ENCODE assay signal across 31 cellular contexts in the genomic region with DNA sequence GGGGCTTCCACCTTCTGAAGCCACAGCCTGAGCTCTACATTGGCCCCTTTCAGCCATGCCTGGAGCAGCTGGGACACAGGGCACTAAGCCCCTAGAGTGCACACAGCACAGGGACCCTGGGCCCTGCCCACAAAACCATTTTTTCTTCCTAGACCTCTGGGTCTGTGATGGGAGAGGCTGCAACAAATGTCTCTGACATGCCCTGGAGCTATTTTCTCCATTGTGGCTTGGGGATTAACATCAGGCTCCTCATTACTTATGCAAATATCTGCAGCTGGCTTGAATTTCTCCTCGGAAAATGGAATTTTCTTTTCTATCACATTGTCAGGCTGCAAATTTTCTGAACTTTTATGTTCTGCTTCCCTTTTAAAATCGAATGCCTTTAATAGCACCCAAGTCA.
"Had no signal": no experiment of that assay in that cellular context is flagged by ENCODE, and none has a peak within 500 bp of the region (broad histone marks: within the 10 kb centered on the region; RNA-seq: fewer than 3 reads in every experiment).

No MANE protein-coding gene starts in this region.

- H3K4me1 Mint-ChIP-seq: activated CD4-positive, alpha-beta T cell treated with anti-CD3 and anti-CD28 coated beads for 36 hours; activated CD4-positive, alpha-beta T cell treated with anti-CD3 and anti-CD28 coated beads, Interleukin-2, amount 10 ng/mL, durations not matched to agents 24 days and 14 days; activated CD8-positive, alpha-beta memory T cell treated with anti-CD3 and anti-CD28 coated beads, Interleukin-2, amount 10 ng/mL, durations not matched to agents 7 days and 5 days; activated naive CD4-positive, alpha-beta T cell treated with anti-CD3 and anti-CD28 coated beads, Interleukin-2, amount 10 ng/mL, durations not matched to agents 7 days and 5 days; activated naive CD8-positive, alpha-beta T cell treated with anti-CD3 and anti-CD28 coated beads, Interleukin-2, amount 10 ng/mL, durations not matched to agents 7 days and 5 days; central memory CD8-positive, alpha-beta T cell; endodermal cell; T-helper 17 cell had no signal

- H3K36me3 ChIP-seq: brain microvascular endothelial cell, gastrocnemius medialis, heart left ventricle had no signal

- H3K4me1 ChIP-seq: foreskin keratinocyte, gastrocnemius medialis, heart left ventricle had no signal

- H3K36me3 Mint-ChIP-seq: activated CD4-positive, alpha-beta memory T cell treated with anti-CD3 and anti-CD28 coated beads for 36 hours; activated CD8-positive, alpha-beta memory T cell treated with anti-CD3 and anti-CD28 coated beads, Interleukin-2, amount 10 ng/mL, durations not matched to agents 7 days and 5 days; activated naive CD4-positive, alpha-beta T cell treated with anti-CD3 and anti-CD28 coated beads, Interleukin-2, amount 10 ng/mL, durations not matched to agents 7 days and 5 days; activated naive CD8-positive, alpha-beta T cell treated with anti-CD3 and anti-CD28 coated beads, Interleukin-2, amount 10 ng/mL, durations not matched to agents 7 days and 5 days had no signal

- H3K4me3 Mint-ChIP-seq: activated CD4-positive, alpha-beta memory T cell treated with anti-CD3 and anti-CD28 coated beads for 36 hours; activated CD4-positive, alpha-beta T cell treated with anti-CD3 and anti-CD28 coated beads for 36 hours; activated CD4-positive, alpha-beta T cell treated with anti-CD3 and anti-CD28 coated beads, Interleukin-2, amount 10 ng/mL, durations not matched to agents 24 days and 14 days; activated CD8-positive, alpha-beta memory T cell treated with anti-CD3 and anti-CD28 coated beads, Interleukin-2, amount 10 ng/mL, durations not matched to agents 7 days and 5 days; activated CD8-positive, alpha-beta T cell treated with anti-CD3 and anti-CD28 coated beads, Interleukin-2, amount 10 ng/mL, durations not matched to agents 7 days and 5 days; activated naive CD4-positive, alpha-beta T cell treated with anti-CD3 and anti-CD28 coated beads, Interleukin-2, amount 10 ng/mL, durations not matched to agents 7 days and 5 days; activated naive CD8-positive, alpha-beta T cell treated with anti-CD3 and anti-CD28 coated beads, Interleukin-2, amount 10 ng/mL, durations not matched to agents 7 days and 5 days; activated T-cell treated with anti-CD3 and anti-CD28 coated beads, Interleukin-2, amount 50 U/mL, for 72 hours; central memory CD8-positive, alpha-beta T cell; dendritic cell treated with granulocyte-macrophage colony-stimulating factor and Interleukin-4, amounts not matched to agents 40 ng/mL and 50 ng/mL, for 4 days; endodermal cell; T-helper 17 cell; T-helper 2 cell treated with Interferon-gamma antibody and Interleukin-4, amounts not matched to agents 5 μg/mL and 100 μg/mL, for 36 hours had no signal

- H3K4me3 ChIP-seq: coronary artery, dorsolateral prefrontal cortex, gastrocnemius medialis, heart left ventricle had no signal

- DNase-seq: activated CD4-positive, alpha-beta memory T cell treated with anti-CD3 and anti-CD28 coated beads for 36 hours; activated CD4-positive, alpha-beta T cell treated with anti-CD3 and anti-CD28 coated beads for 36 hours; activated CD4-positive, alpha-beta T cell treated with anti-CD3 and anti-CD28 coated beads, Interleukin-2, amount 10 ng/mL, durations not matched to agents 24 days and 14 days; activated CD4-positive, CD25-positive, alpha-beta regulatory T cell; activated CD4-positive, CD25-positive, alpha-beta regulatory T cell treated with anti-CD3 and anti-CD28 coated beads, Interleukin-2, amount 50 U/mL, for 72 hours; activated CD8-positive, alpha-beta memory T cell treated with anti-CD3 and anti-CD28 coated beads, Interleukin-2, amount 10 ng/mL, durations not matched to agents 7 days and 5 days; activated CD8-positive, alpha-beta memory T cell treated with anti-CD3 and anti-CD28 coated beads, Interleukin-2, amount 50 U/mL, for 4 hours; activated CD8-positive, alpha-beta T cell treated with anti-CD3 and anti-CD28 coated beads, Interleukin-2, amount 10 ng/mL, durations not matched to agents 7 days and 5 days; activated gamma-delta T cell; activated naive CD4-positive, alpha-beta T cell; activated naive CD4-positive, alpha-beta T cell treated with anti-CD3 and anti-CD28 coated beads, Interleukin-2, amount 10 ng/mL, durations not matched to agents 7 days and 5 days; activated naive CD8-positive, alpha-beta T cell treated with anti-CD3 and anti-CD28 coated beads, Interleukin-2, amount 10 ng/mL, durations not matched to agents 7 days and 5 days; activated T-cell treated with anti-CD3 and anti-CD28 coated beads, Interleukin-2, amount 50 U/mL, for 1 hour; activated T-cell treated with anti-CD3 and anti-CD28 coated beads, Interleukin-2, amount 50 U/mL, for 72 hours; amniotic stem cell; anterior cingulate cortex; brain microvascular endothelial cell; dorsolateral prefrontal cortex; effector memory CD4-positive, alpha-beta T cell; endodermal cell; foreskin keratinocyte; gastrocnemius medialis; glutamatergic neuron; heart left ventricle; T-helper 17 cell; T1000 had no signal

- H3K27ac ChIP-seq: brain microvascular endothelial cell, coronary artery, dorsolateral prefrontal cortex, foreskin keratinocyte, gastrocnemius medialis, heart left ventricle had no signal

- H3K9me3 ChIP-seq: gastrocnemius medialis had no signal

- H3K27ac Mint-ChIP-seq: activated CD4-positive, alpha-beta memory T cell treated with anti-CD3 and anti-CD28 coated beads for 36 hours; activated CD4-positive, alpha-beta T cell treated with anti-CD3 and anti-CD28 coated beads for 36 hours; activated CD4-positive, alpha-beta T cell treated with anti-CD3 and anti-CD28 coated beads, Interleukin-2, amount 10 ng/mL, durations not matched to agents 24 days and 14 days; activated CD8-positive, alpha-beta memory T cell treated with anti-CD3 and anti-CD28 coated beads, Interleukin-2, amount 10 ng/mL, durations not matched to agents 7 days and 5 days; activated CD8-positive, alpha-beta T cell treated with anti-CD3 and anti-CD28 coated beads, Interleukin-2, amount 10 ng/mL, durations not matched to agents 7 days and 5 days; activated naive CD4-positive, alpha-beta T cell treated with anti-CD3 and anti-CD28 coated beads, Interleukin-2, amount 10 ng/mL, durations not matched to agents 7 days and 5 days; activated naive CD4-positive, alpha-beta T cell treated with anti-CD3 and anti-CD28 coated beads, Interleukin-2, amount 50 U/mL, for 72 hours; activated naive CD8-positive, alpha-beta T cell treated with anti-CD3 and anti-CD28 coated beads, Interleukin-2, amount 10 ng/mL, durations not matched to agents 7 days and 5 days; activated T-cell treated with anti-CD3 and anti-CD28 coated beads, Interleukin-2, amount 50 U/mL, for 72 hours; dendritic cell treated with granulocyte-macrophage colony-stimulating factor and Interleukin-4, amounts not matched to agents 40 ng/mL and 50 ng/mL, for 4 days; endodermal cell; T-helper 17 cell; T-helper 2 cell treated with Interferon-gamma antibody and Interleukin-4, amounts not matched to agents 5 μg/mL and 100 μg/mL, for 36 hours had no signal

- H3K27me3 Mint-ChIP-seq: activated CD4-positive, alpha-beta memory T cell treated with anti-CD3 and anti-CD28 coated beads for 36 hours; activated CD4-positive, alpha-beta T cell treated with anti-CD3 and anti-CD28 coated beads for 36 hours; activated CD4-positive, alpha-beta T cell treated with anti-CD3 and anti-CD28 coated beads, Interleukin-2, amount 10 ng/mL, durations not matched to agents 24 days and 14 days; activated CD8-positive, alpha-beta memory T cell treated with anti-CD3 and anti-CD28 coated beads, Interleukin-2, amount 10 ng/mL, durations not matched to agents 7 days and 5 days; activated naive CD4-positive, alpha-beta T cell treated with anti-CD3 and anti-CD28 coated beads, Interleukin-2, amount 10 ng/mL, durations not matched to agents 7 days and 5 days; activated naive CD8-positive, alpha-beta T cell treated with anti-CD3 and anti-CD28 coated beads, Interleukin-2, amount 10 ng/mL, durations not matched to agents 7 days and 5 days; central memory CD8-positive, alpha-beta T cell; dendritic cell treated with granulocyte-macrophage colony-stimulating factor and Interleukin-4, amounts not matched to agents 40 ng/mL and 50 ng/mL, for 4 days; T-helper 17 cell had no signal

- H3K27me3 ChIP-seq: brain microvascular endothelial cell, dorsolateral prefrontal cortex, foreskin keratinocyte, gastrocnemius medialis, heart left ventricle had no signal
